In genomic region chr17:16745492-16746203, GRCh38 we compare ENCODE assay signal across 8 cellular contexts. TPM values are rescaled to one million over a fixed set of nuclear protein-coding genes. Genes with fewer than 3 reads are reported as not detected.
DNase-seq lines count a peak whose midpoint lies in the region; TF ChIP-seq lines count a peak whose summit lies in the region.
"Not testable (repeated sequence)": the region's sequence is repeated elsewhere in the genome, so short reads cannot be mapped to it uniquely, and the experiment has no call there.

No MANE protein-coding gene starts in this region.

- not testable (repeated sequence) for H4K20me1 ChIP-seq in H9 (ENCODE audit: control insufficient read depth, insufficient read depth, insufficient read length)

- BruUV-seq in Calu3 (replicated peaks; lab: Mats Ljungman, UMichigan): not testable (repeated sequence)

- H3K27ac Mint-ChIP-seq in Calu3 (ENCODE audit: unreplicated experiment): peak overlapping the region; percentile 30
- H3K27ac Mint-ChIP-seq in H9: peak overlapping the region in 2 of 3 experiments; percentile 61 to 69; a peak in 3 of 7 replicates
- H3K27ac Mint-ChIP-seq in T-helper 1 cell treated with Interleukin-12 subunit alpha and Interleukin-12 subunit beta and Interleukin-4 antibody, amounts not matched to agents 30 μg/mL and 1 μg/mL, for 36 hours: not testable (repeated sequence)

- H3K79me1 ChIP-seq in H9 (ENCODE audit: insufficient read depth, low read depth, low read length, poor library complexity, severe bottlenecking): not testable (repeated sequence)

- not testable (repeated sequence) for H2BK5ac ChIP-seq in H9 (ENCODE audit: insufficient read length, low read length)

- H3K4me3 ChIP-seq in fibroblast of the aortic adventitia (ENCODE audit: low read depth, low read length): not testable (repeated sequence)

- H2AFZ ChIP-seq in H9 (ENCODE audit: low read length): not testable (repeated sequence)

- H3K4me3 Mint-ChIP-seq in Calu3 (ENCODE audit: low read depth, unreplicated experiment) (peak overlapping the region; percentile 58), H9 (peak overlapping the region; percentile 44 to 77)
- H3K4me3 Mint-ChIP-seq in T-helper 1 cell treated with Interleukin-12 subunit alpha and Interleukin-12 subunit beta and Interleukin-4 antibody, amounts not matched to agents 30 μg/mL and 1 μg/mL, for 36 hours: peak overlapping the region; percentile 2

- H3K9ac ChIP-seq in H9 (ENCODE audit: extremely low read depth, insufficient read length, low read length): not testable (repeated sequence)

- not testable (repeated sequence) for H3K79me2 ChIP-seq in H9 (ENCODE audit: insufficient read depth, low read length)

- H3K23me2 ChIP-seq in H9 (ENCODE audit: insufficient read length, low read depth, low read length, poor library complexity, severe bottlenecking): not testable (repeated sequence)

- H2BK20ac ChIP-seq in H9 (ENCODE audit: low read depth, low read length, poor library complexity, severe bottlenecking): not testable (repeated sequence)

- intact Hi-C loops in Calu3 (cut with micrococcal nuclease; ENCODE audit: unreplicated experiment): not testable (repeated sequence)

- not testable (repeated sequence) for H3K4ac ChIP-seq in H9 (ENCODE audit: low read depth, low read length)

- not testable (repeated sequence) for H2BK15ac ChIP-seq in H9 (ENCODE audit: low read depth, low read length)

- not testable (repeated sequence) for H3K27me3 ChIP-seq in H9 (ENCODE audit: insufficient read depth, low read length)

- H3K14ac ChIP-seq in H9 (ENCODE audit: insufficient read depth, low read length): not testable (repeated sequence)

- not testable (repeated sequence) for H2AK5ac ChIP-seq in H9 (ENCODE audit: insufficient read length, low read length)

- H3K18ac ChIP-seq in H9 (ENCODE audit: insufficient read length, low read depth, low read length): not testable (repeated sequence)

- not testable (repeated sequence) for H3K9me3 ChIP-seq in H9 (ENCODE audit: control insufficient read depth, low read depth, low read length)

- not testable (repeated sequence) for H3K4me1 ChIP-seq in H9 (ENCODE audit: insufficient read depth, low read length)

- H2BK120ac ChIP-seq in H9 (ENCODE audit: low read depth, low read length, poor library complexity, severe bottlenecking): not testable (repeated sequence)

- WGBS in H9 (ENCODE audit: extremely low coverage, insufficient read length, low lambda C conversion rate): no CpG with 5 or more reads among the region's 25 CpGs

- H3K4me1 Mint-ChIP-seq in Calu3 (ENCODE audit: low read depth, unreplicated experiment): peaks cover 13% of the 10 kb centered on the region
- H3K4me1 Mint-ChIP-seq in H9: peaks cover 13 to 17% of the 10 kb centered on the region in 2 experiments
- not testable (repeated sequence) for H3K4me1 Mint-ChIP-seq in T-helper 1 cell treated with Interleukin-12 subunit alpha and Interleukin-12 subunit beta and Interleukin-4 antibody, amounts not matched to agents 30 μg/mL and 1 μg/mL, for 36 hours (ENCODE audit: low read depth)

- H4K91ac ChIP-seq in H9 (ENCODE audit: insufficient read length, low read depth, low read length): not testable (repeated sequence)

- H3K9me3 Mint-ChIP-seq in Calu3 (ENCODE audit: low read depth, unreplicated experiment); H9; T-helper 1 cell treated with Interleukin-12 subunit alpha and Interleukin-12 subunit beta and Interleukin-4 antibody, amounts not matched to agents 30 μg/mL and 1 μg/mL, for 36 hours: not testable (repeated sequence)

- not testable (repeated sequence) for TF ChIP-seq CTCF in Calu3 (IDR thresholded peaks at IDR 0.05; ENCODE audit: unreplicated experiment); H9 (conservative IDR thresholded peaks at IDR 0.05); fibroblast of the aortic adventitia (IDR thresholded peaks at IDR 0.05; ENCODE audit: insufficient read depth, low read length)

- H3K23ac ChIP-seq in H9 (ENCODE audit: insufficient read length, low read depth, low read length): not testable (repeated sequence)

- H3K4me2 ChIP-seq in H9 (ENCODE audit: insufficient read depth, insufficient read length, low read length): peak overlapping the region; percentile 25

- DNase-seq in Calu3: not testable (repeated sequence)
- peak; percentile 89 for DNase-seq in H9
- peak; percentile 11 for DNase-seq in astrocyte of the hippocampus (ENCODE audit: low read depth, low spot score)
- peak; percentile 0 for DNase-seq in fibroblast of the aortic adventitia (ENCODE audit: low read depth)
- DNase-seq in kidney tubule cell (ENCODE audit: low spot score): peak; percentile 3
- peak; percentile 13 for DNase-seq in occipital lobe (lab: John Stamatoyannopoulos, UW)
- peak; percentile 16 for DNase-seq in superior temporal gyrus (ENCODE audit: extremely low spot score)

- H2BK12ac ChIP-seq in H9 (ENCODE audit: insufficient read length, low read depth, low read length): not testable (repeated sequence)

- not testable (repeated sequence) for H4K8ac ChIP-seq in H9 (replicated peaks; ENCODE audit: insufficient read length, low read depth, low read length)

- CTCF ChIA-PET in Calu3 (lab: Charles Lee): not testable (repeated sequence)

- not testable (repeated sequence) for H3K27ac ChIP-seq in H9 (ENCODE audit: insufficient read length, low read depth, low read length)

- not testable (repeated sequence) for H4K5ac ChIP-seq in H9 (ENCODE audit: insufficient read length, low read depth, low read length)

- not testable (repeated sequence) for H3K27me3 Mint-ChIP-seq in Calu3 (ENCODE audit: unreplicated experiment)
- H3K27me3 Mint-ChIP-seq in H9 (ENCODE audit: low read depth): peaks cover 50% of the 10 kb centered on the region
- H3K27me3 Mint-ChIP-seq in T-helper 1 cell treated with Interleukin-12 subunit alpha and Interleukin-12 subunit beta and Interleukin-4 antibody, amounts not matched to agents 30 μg/mL and 1 μg/mL, for 36 hours (ENCODE audit: low read depth): peaks cover 41% of the 10 kb centered on the region

- not testable (repeated sequence) for H3K56ac ChIP-seq in H9 (ENCODE audit: insufficient read length, low read depth, low read length)

- not testable (repeated sequence) for H3K36me3 Mint-ChIP-seq in Calu3 (ENCODE audit: insufficient read depth, unreplicated experiment); H9 (ENCODE audit: insufficient read depth in 1 of 3, low read depth in 3 of 3); T-helper 1 cell treated with Interleukin-12 subunit alpha and Interleukin-12 subunit beta and Interleukin-4 antibody, amounts not matched to agents 30 μg/mL and 1 μg/mL, for 36 hours (ENCODE audit: low read depth)

- H3T11ph ChIP-seq in H9 (ENCODE audit: low read length): not testable (repeated sequence)

RNA-seq across cellular contexts. Expression of gene CCDC144A, which starts 55.6 kb away (rescaled TPM):
- total RNA-seq in Calu3 (2022): 15.9 and 16.8 TPM in 2 replicates
- total RNA-seq in H9 (2021): 1.6 and 1.9 TPM in 2 replicates
- 13.7 and 18.7 TPM in 2 replicates for total RNA-seq in fibroblast of the aortic adventitia (ENCODE audit: low replicate concordance)
- 4.4 TPM for total RNA-seq in occipital lobe

Comparison
In these comparisons a context has a peak if more than half of its experiments do, and no peak if none do; other contexts are left out.
1. H3K4me3 Mint-ChIP-seq: peak in every context shown above with its lines; median percentile 60 in H9; 58 in Calu3; 2 in T-helper 1 cell treated with Interleukin-12 subunit alpha and Interleukin-12 subunit beta and Interleukin-4 antibody, amounts not matched to agents 30 μg/mL and 1 μg/mL, for 36 hours.